ENCODE assay signal across 10 cellular contexts in the genomic region with DNA sequence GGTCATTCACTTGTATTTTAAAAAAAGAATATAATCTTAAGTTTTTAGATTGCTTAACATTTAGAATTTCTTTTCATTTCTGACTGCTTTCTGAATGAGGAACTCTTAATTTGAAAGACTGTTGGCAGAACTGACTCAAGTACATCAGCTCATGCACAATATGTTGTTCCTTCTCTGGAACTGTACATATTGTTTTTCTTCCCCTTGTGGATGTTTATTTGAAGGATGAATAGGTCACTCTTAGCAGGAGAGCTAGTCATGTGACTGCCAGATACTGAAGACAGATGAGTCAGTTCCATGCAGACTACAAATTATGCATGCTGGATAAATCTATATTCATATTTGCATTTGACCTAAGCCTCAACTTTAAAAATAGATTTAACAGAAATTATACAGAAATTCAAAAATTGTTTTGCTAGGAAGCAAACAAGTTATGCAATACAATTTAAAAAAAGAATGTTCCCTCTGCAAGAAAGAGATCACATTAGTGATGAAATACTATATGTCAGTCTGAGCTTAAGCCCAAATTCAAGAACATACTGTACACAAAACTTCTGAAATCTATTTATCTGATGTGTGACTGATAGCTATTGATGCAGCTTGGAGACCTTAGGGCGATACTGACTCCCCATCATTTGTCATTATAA.
DNase-seq lines count a peak whose midpoint lies in the region; ATAC-seq, FAIRE-seq and TF ChIP-seq lines count a peak whose summit lies in the region.
"Had no signal": no experiment of that assay in that cellular context is flagged by ENCODE, and none has a peak within 500 bp of the region (broad histone marks: within the 10 kb centered on the region; RNA-seq: fewer than 3 reads in every experiment).

No MANE protein-coding gene starts in this region.

- H3K9ac ChIP-seq in liver (ENCODE audit: low read depth in 1 of 2, low read length in 2 of 2) = no peak overlapping the region

- no peaks in the 10 kb centered on the region for H3K79me2 ChIP-seq in ACC112 (ENCODE audit: control insufficient read depth, insufficient read depth, low read length, unreplicated experiment)

- H3K27ac ChIP-seq in ACC112 (ENCODE audit: low read depth, low read length) (peak overlapping the region; percentile 94), liver (ENCODE audit: low read depth in 1 of 2, low read length in 2 of 2) (peak overlapping the region in 1 of 2 donors; percentile 9)
- H3K27ac ChIP-seq: HL-60 had no signal

- H3K4me1 ChIP-seq in ACC112 (ENCODE audit: control insufficient read depth, insufficient read depth, low read length, unreplicated experiment) (peaks cover 48% of the 10 kb centered on the region), liver (ENCODE audit: control insufficient read depth in 4 of 4, insufficient read depth in 4 of 4, low read length in 3 of 4) (no peaks in the 10 kb centered on the region)

- ATAC-seq in HG03439 (IDR thresholded peaks at IDR 0.05; ENCODE audit: unreplicated experiment) = no peak

- H3K36me3 ChIP-seq in ACC112 (ENCODE audit: insufficient read depth, low read length) (no peaks in the 10 kb centered on the region), MG63 (peaks cover 11% of the 10 kb centered on the region), bronchial epithelial cell (ENCODE audit: control insufficient read depth, insufficient read depth, low read length) (no peaks in the 10 kb centered on the region), liver (ENCODE audit: control insufficient read depth in 4 of 4, insufficient read depth in 3 of 4, low read depth in 1 of 4, low read length in 3 of 4) (no peaks in the 10 kb centered on the region)

- H3K9me3 ChIP-seq in MG63 (peaks cover 5% of the 10 kb centered on the region; the same call in 1 of the 2 replicates), liver (ENCODE audit: control insufficient read depth in 4 of 4, low read length in 3 of 4) (no peaks in the 10 kb centered on the region)

- no peak for FAIRE-seq in bronchial epithelial cell (lab: Jason Lieb, UNC)

- no peaks in the 10 kb centered on the region for H3K27me3 Mint-ChIP-seq in nephron progenitor cell (ENCODE audit: low read depth, poor library complexity)

- peak overlapping the region; percentile 46; the same call in 1 of the 2 replicates for H3K4me3 ChIP-seq in ACC112 (ENCODE audit: low read depth, low read length)
- H3K4me3 ChIP-seq in MG63 = no peak overlapping the region
- H3K4me3 ChIP-seq in bronchial epithelial cell (ENCODE audit: low read depth, low read length) = no peak overlapping the region
- no peak overlapping the region for H3K4me3 ChIP-seq in liver (ENCODE audit: low read depth in 1 of 3, low read length in 3 of 3)

- peaks cover 11% of the 10 kb centered on the region for H3K4me1 Mint-ChIP-seq in nephron progenitor cell

- TF ChIP-seq CTCF in bronchial epithelial cell (IDR thresholded peaks at IDR 0.05; ENCODE audit: insufficient read depth, low read length, severe bottlenecking) = no peak
- no peak for TF ChIP-seq CTCF in liver (IDR thresholded peaks at IDR 0.05; ENCODE audit: low read depth, low read length, missing input control)
- TF ChIP-seq CTCF in nephron progenitor cell (IDR thresholded peaks at IDR 0.05) = no peak

- 68% methylated on average over 1 of the region's 1 CpG for WGBS in liver

- peak; percentile 22 to 47 for TF ChIP-seq RAD21 in liver (IDR thresholded peaks at IDR 0.05)

- H3K9me3 Mint-ChIP-seq in nephron progenitor cell = peaks cover 6% of the 10 kb centered on the region
- H3K9me3 Mint-ChIP-seq: nephron had no signal

- H3K27ac Mint-ChIP-seq in nephron progenitor cell = no peak overlapping the region

- H3K27me3 ChIP-seq in ACC112 (ENCODE audit: insufficient read depth, low read length) = no peaks in the 10 kb centered on the region
- no peaks in the 10 kb centered on the region for H3K27me3 ChIP-seq in MG63
- H3K27me3 ChIP-seq in bronchial epithelial cell (ENCODE audit: control insufficient read depth, insufficient read depth, low read length) = no peaks in the 10 kb centered on the region
- H3K27me3 ChIP-seq in liver (ENCODE audit: control insufficient read depth in 4 of 4, insufficient read depth in 4 of 4, low read length in 3 of 4) = no peaks in the 10 kb centered on the region

- no peaks in the 10 kb centered on the region for H3K36me3 Mint-ChIP-seq in nephron progenitor cell (ENCODE audit: low read depth)

- DNase-seq in MG63 (peak; percentile 47), bronchial epithelial cell (ENCODE audit: low read depth) (peak; percentile 85), activated T-cell treated with anti-CD3 and anti-CD28 coated beads for 4 hours (no peak), nephron progenitor cell (no peak)
- no peak for DNase-seq in activated CD4-positive, CD25-positive, alpha-beta regulatory T cell (lab: John Stamatoyannopoulos, UW)

- no peak overlapping the region for H3K4me3 Mint-ChIP-seq in nephron progenitor cell
- H3K4me3 Mint-ChIP-seq: nephron had no signal

- H2AFZ ChIP-seq in ACC112 (ENCODE audit: low read length, unreplicated experiment) = peak overlapping the region; percentile 55

TF ChIP-seq in liver, 16 proteins besides CTCF, POLR2A, EP300 and RAD21:
- TF ChIP-seq HNF4A (conservative IDR thresholded peaks at IDR 0.05) (no peak), NR2F2 (IDR thresholded peaks at IDR 0.05) (peak; percentile 82), GABPA (IDR thresholded peaks at IDR 0.05 in 1 of 2, conservative IDR thresholded peaks at IDR 0.05 in 1 of 2) (no peak), FOXA1 (IDR thresholded peaks at IDR 0.05) (no peak), ATF3 (IDR thresholded peaks at IDR 0.05) (no peak), YY1 (IDR thresholded peaks at IDR 0.05) (no peak), RXRA (IDR thresholded peaks at IDR 0.05) (peak in 1 of 2 donors; percentile 8), SP1 (IDR thresholded peaks at IDR 0.05) (peak; percentile 9), HNF4G (IDR thresholded peaks at IDR 0.05) (no peak), EGR1 (IDR thresholded peaks at IDR 0.05; ENCODE audit: low read depth in 2 of 2) (no peak), FOXA2 (IDR thresholded peaks at IDR 0.05) (no peak), JUND (IDR thresholded peaks at IDR 0.05) (peak; percentile 22 to 25), TAF1 (conservative IDR thresholded peaks at IDR 0.05) (no peak), MAX (IDR thresholded peaks at IDR 0.05) (no peak), ZBTB33 (IDR thresholded peaks at IDR 0.05) (no peak)
- TF ChIP-seq, protein P1, sequence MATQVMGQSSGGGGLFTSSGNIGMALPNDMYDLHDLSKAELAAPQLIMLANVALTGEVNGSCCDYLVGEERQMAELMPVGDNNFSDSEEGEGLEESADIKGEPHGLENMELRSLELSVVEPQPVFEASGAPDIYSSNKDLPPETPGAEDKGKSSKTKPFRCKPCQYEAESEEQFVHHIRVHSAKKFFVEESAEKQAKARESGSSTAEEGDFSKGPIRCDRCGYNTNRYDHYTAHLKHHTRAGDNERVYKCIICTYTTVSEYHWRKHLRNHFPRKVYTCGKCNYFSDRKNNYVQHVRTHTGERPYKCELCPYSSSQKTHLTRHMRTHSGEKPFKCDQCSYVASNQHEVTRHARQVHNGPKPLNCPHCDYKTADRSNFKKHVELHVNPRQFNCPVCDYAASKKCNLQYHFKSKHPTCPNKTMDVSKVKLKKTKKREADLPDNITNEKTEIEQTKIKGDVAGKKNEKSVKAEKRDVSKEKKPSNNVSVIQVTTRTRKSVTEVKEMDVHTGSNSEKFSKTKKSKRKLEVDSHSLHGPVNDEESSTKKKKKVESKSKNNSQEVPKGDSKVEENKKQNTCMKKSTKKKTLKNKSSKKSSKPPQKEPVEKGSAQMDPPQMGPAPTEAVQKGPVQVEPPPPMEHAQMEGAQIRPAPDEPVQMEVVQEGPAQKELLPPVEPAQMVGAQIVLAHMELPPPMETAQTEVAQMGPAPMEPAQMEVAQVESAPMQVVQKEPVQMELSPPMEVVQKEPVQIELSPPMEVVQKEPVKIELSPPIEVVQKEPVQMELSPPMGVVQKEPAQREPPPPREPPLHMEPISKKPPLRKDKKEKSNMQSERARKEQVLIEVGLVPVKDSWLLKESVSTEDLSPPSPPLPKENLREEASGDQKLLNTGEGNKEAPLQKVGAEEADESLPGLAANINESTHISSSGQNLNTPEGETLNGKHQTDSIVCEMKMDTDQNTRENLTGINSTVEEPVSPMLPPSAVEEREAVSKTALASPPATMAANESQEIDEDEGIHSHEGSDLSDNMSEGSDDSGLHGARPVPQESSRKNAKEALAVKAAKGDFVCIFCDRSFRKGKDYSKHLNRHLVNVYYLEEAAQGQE (IDR thresholded peaks at IDR 0.05) = no peak

Comparison
In these comparisons a context has a peak if more than half of its experiments do, and no peak if none do; other contexts are left out.
1. DNase-seq: peak in MG63 (single experiment) and bronchial epithelial cell (single experiment); none in activated T-cell treated with anti-CD3 and anti-CD28 coated beads for 4 hours (single experiment), nephron progenitor cell (single experiment) and activated CD4-positive, CD25-positive, alpha-beta regulatory T cell (0 of 4).